ENCODE assay signal across 25 cellular contexts in the genomic region with DNA sequence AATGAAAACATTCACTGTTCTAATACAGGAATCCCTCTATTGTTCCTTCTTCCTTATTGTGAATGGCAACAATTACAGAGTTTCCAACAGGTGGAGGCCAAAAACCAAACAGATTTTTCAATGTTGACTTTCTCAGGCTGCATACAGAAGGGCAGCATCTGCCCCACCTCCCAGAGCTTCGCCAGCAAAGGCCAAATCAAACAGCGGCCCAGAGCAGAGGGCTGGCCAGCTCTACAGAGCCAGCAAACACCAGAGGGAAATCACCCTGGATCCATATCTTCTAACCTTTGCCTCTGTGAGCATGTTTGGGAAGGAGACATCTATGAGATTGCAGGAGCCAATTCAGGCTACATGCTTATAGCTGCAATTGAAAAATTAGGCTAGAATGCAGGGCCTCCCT. TPM values are rescaled to one million over a fixed set of nuclear protein-coding genes. Genes with fewer than 3 reads are reported as not detected.
DNase-seq lines count a peak whose midpoint lies in the region; ATAC-seq lines count a peak whose summit lies in the region.
"Had no signal": no experiment of that assay in that cellular context is flagged by ENCODE, and none has a peak within 500 bp of the region (broad histone marks: within the 10 kb centered on the region; RNA-seq: fewer than 3 reads in every experiment).

No MANE protein-coding gene starts in this region.

- DNase-seq in NCI-H1417 (lab: John Stamatoyannopoulos, UW) (peak in 2 of 3 experiments; percentile 19 to 64), NCI-H1417 treated with DMSO at 0.1 percent for 48 hours (lab: John Stamatoyannopoulos, UW) (no peak), NCI-H1092 treated with DMSO at 0.1 percent for 48 hours (lab: John Stamatoyannopoulos, UW) (peak; percentile 59), dermis blood vessel endothelial cell (peak; percentile 38)
- DNase-seq in activated T-cell treated with anti-CD3 and anti-CD28 coated beads, Interleukin-2, amount 50 U/mL, for 4 hours: no peak
- no peak for DNase-seq in activated CD4-positive, alpha-beta T cell treated with anti-CD3 and anti-CD28 coated beads, Interleukin-2, amount 50 U/mL, for 48 hours
- no peak for DNase-seq in activated T-cell treated with anti-CD3 and anti-CD28 coated beads, Interleukin-2, amount 50 U/mL, for 72 hours
- DNase-seq: activated CD4-positive, alpha-beta memory T cell treated with anti-CD3 and anti-CD28 coated beads for 36 hours; activated gamma-delta T cell; brain microvascular endothelial cell; DND-41; Kasumi-1; left ventricle myocardium superior; NCI-H1048; NCI-H524; spleen; stimulated activated CD4-positive, alpha-beta T cell treated with anti-CD3 and anti-CD28 coated beads, Interleukin-4, amount 100 ng/mL, for 1 hour; stimulated activated naive CD8-positive, alpha-beta T cell treated with anti-CD3 and anti-CD28 coated beads, Interleukin-15, Interleukin-2, amounts not matched to agents 100 U/mL and 50 U/mL, for 24 hours had no signal

- H3K4me1 Mint-ChIP-seq in activated T-cell treated with anti-CD3 and anti-CD28 coated beads, Interleukin-2, amount 50 U/mL, for 4 hours (ENCODE audit: low read depth): peaks cover 23% of the 10 kb centered on the region
- H3K4me1 Mint-ChIP-seq in activated T-cell treated with anti-CD3 and anti-CD28 coated beads, Interleukin-2, amount 50 U/mL, for 72 hours (ENCODE audit: low read depth): peaks cover 21% of the 10 kb centered on the region

- no peaks in the 10 kb centered on the region for H3K9me3 ChIP-seq in mucosa of rectum (ENCODE audit: control insufficient read depth in 2 of 2, low read length in 2 of 2)
- H3K9me3 ChIP-seq: spleen, tibial nerve had no signal

- no peak overlapping the region for H3K27ac Mint-ChIP-seq in activated T-cell treated with anti-CD3 and anti-CD28 coated beads, Interleukin-2, amount 50 U/mL, for 72 hours
- H3K27ac Mint-ChIP-seq: activated CD4-positive, alpha-beta memory T cell treated with anti-CD3 and anti-CD28 coated beads for 36 hours; WTC11 had no signal

- H3K27me3 ChIP-seq in mucosa of rectum (ENCODE audit: control insufficient read depth in 2 of 2, insufficient read depth in 2 of 2, low read length in 2 of 2): no peaks in the 10 kb centered on the region
- H3K27me3 ChIP-seq: brain microvascular endothelial cell, spleen had no signal

- H3K36me3 ChIP-seq in mucosa of rectum (ENCODE audit: control insufficient read depth in 2 of 2, insufficient read depth in 2 of 2, low read length in 2 of 2): no peaks in the 10 kb centered on the region
- H3K36me3 ChIP-seq: brain microvascular endothelial cell, spleen, tibial nerve had no signal

- H3K9me3 Mint-ChIP-seq in activated T-cell treated with anti-CD3 and anti-CD28 coated beads, Interleukin-2, amount 50 U/mL, for 4 hours: no peaks in the 10 kb centered on the region
- no peaks in the 10 kb centered on the region for H3K9me3 Mint-ChIP-seq in activated T-cell treated with anti-CD3 and anti-CD28 coated beads, Interleukin-2, amount 50 U/mL, for 72 hours
- H3K9me3 Mint-ChIP-seq: activated CD4-positive, alpha-beta memory T cell treated with anti-CD3 and anti-CD28 coated beads for 36 hours had no signal

- ATAC-seq in activated T-cell treated with anti-CD3 and anti-CD28 coated beads, Interleukin-2, amount 50 U/mL, for 4 hours: no peak
- ATAC-seq in activated T-cell treated with anti-CD3 and anti-CD28 coated beads, Interleukin-2, amount 50 U/mL, for 72 hours (replicated peaks in 1 of 2): no peak
- ATAC-seq: GM12878; left ventricle myocardium superior; SK-N-SH treated with all-trans-retinoic acid at 6 μM for 48 hours; stimulated activated naive CD8-positive, alpha-beta T cell treated with anti-CD3 and anti-CD28 coated beads, Interleukin-15, Interleukin-2, amounts not matched to agents 100 U/mL and 50 U/mL, for 24 hours; WTC11 had no signal

- H3K36me3 Mint-ChIP-seq in activated T-cell treated with anti-CD3 and anti-CD28 coated beads, Interleukin-2, amount 50 U/mL, for 4 hours (ENCODE audit: insufficient read depth): no peaks in the 10 kb centered on the region
- peaks cover 2 to 3% of the 10 kb centered on the region in 2 donors for H3K36me3 Mint-ChIP-seq in activated T-cell treated with anti-CD3 and anti-CD28 coated beads, Interleukin-2, amount 50 U/mL, for 72 hours (ENCODE audit: insufficient read depth in 2 of 2)
- H3K36me3 Mint-ChIP-seq: WTC11 had no signal

- H3K27ac ChIP-seq in mucosa of rectum (ENCODE audit: low read depth in 2 of 2, low read length in 2 of 2): peak overlapping the region; percentile 70 to 77
- H3K27ac ChIP-seq: 22Rv1, brain microvascular endothelial cell, RWPE1, spleen, tibial nerve had no signal

- H3K27me3 Mint-ChIP-seq in activated T-cell treated with anti-CD3 and anti-CD28 coated beads, Interleukin-2, amount 50 U/mL, for 4 hours (ENCODE audit: low read depth): no peaks in the 10 kb centered on the region
- no peaks in the 10 kb centered on the region for H3K27me3 Mint-ChIP-seq in activated T-cell treated with anti-CD3 and anti-CD28 coated beads, Interleukin-2, amount 50 U/mL, for 72 hours (ENCODE audit: low read depth)
- H3K27me3 Mint-ChIP-seq: activated CD4-positive, alpha-beta memory T cell treated with anti-CD3 and anti-CD28 coated beads for 36 hours had no signal

- H3K9ac ChIP-seq in mucosa of rectum (ENCODE audit: low read depth in 1 of 2, low read length in 2 of 2): no peak overlapping the region

- no peak overlapping the region for H3K4me3 Mint-ChIP-seq in activated T-cell treated with anti-CD3 and anti-CD28 coated beads, Interleukin-2, amount 50 U/mL, for 4 hours
- no peak overlapping the region for H3K4me3 Mint-ChIP-seq in activated T-cell treated with anti-CD3 and anti-CD28 coated beads, Interleukin-2, amount 50 U/mL, for 72 hours
- H3K4me3 Mint-ChIP-seq: activated CD4-positive, alpha-beta memory T cell treated with anti-CD3 and anti-CD28 coated beads for 36 hours; WTC11 had no signal

- H3K4me1 ChIP-seq in mucosa of rectum (ENCODE audit: control insufficient read depth in 2 of 2, insufficient read depth in 2 of 2, low read length in 2 of 2): peaks cover 12 to 28% of the 10 kb centered on the region in 2 donors

- H3K4me3 ChIP-seq in mucosa of rectum (ENCODE audit: low read length in 2 of 2): no peak overlapping the region
- H3K4me3 ChIP-seq: GM12878, spleen, tibial nerve had no signal

RNA-seq across cellular contexts. Expression of a gene that starts 4.4 kb away (rescaled TPM):
- 8.8 and 22.1 TPM in 2 replicates for total RNA-seq in dermis blood vessel endothelial cell
- total RNA-seq in activated T-cell treated with anti-CD3 and anti-CD28 coated beads, Interleukin-2, amount 50 U/mL, for 4 hours: 10 to 100 TPM; 31.8 to 48.0 (median 46.2) TPM
- total RNA-seq in activated T-cell treated with anti-CD3 and anti-CD28 coated beads, Interleukin-2, amount 50 U/mL, for 72 hours: 10 to 100 TPM; 20.0 to 25.5 TPM

Comparison
In these comparisons a context has a peak if more than half of its experiments do, and no peak if none do; other contexts are left out.
1. DNase-seq: peak in NCI-H1417 (2 of 3), NCI-H1092 treated with DMSO at 0.1 percent for 48 hours (single experiment) and dermis blood vessel endothelial cell (single experiment); none in NCI-H1417 treated with DMSO at 0.1 percent for 48 hours (single experiment), activated T-cell treated with anti-CD3 and anti-CD28 coated beads, Interleukin-2, amount 50 U/mL, for 4 hours (single experiment), activated CD4-positive, alpha-beta T cell treated with anti-CD3 and anti-CD28 coated beads, Interleukin-2, amount 50 U/mL, for 48 hours (0 of 2) and activated T-cell treated with anti-CD3 and anti-CD28 coated beads, Interleukin-2, amount 50 U/mL, for 72 hours (0 of 2).